ENCODE assay signal across 6 cellular contexts in genomic region chr11:336666-337002, GRCh38. TPM values are rescaled to one million over a fixed set of nuclear protein-coding genes. Genes with fewer than 3 reads are reported as not detected.
DNase-seq lines count a peak whose midpoint lies in the region; ATAC-seq and TF ChIP-seq lines count a peak whose summit lies in the region.

No MANE protein-coding gene starts in this region.

- H3K27me3 Mint-ChIP-seq in activated CD8-positive, alpha-beta T cell treated with anti-CD3 and anti-CD28 coated beads, Interleukin-2, amount 10 ng/mL, durations not matched to agents 7 days and 5 days (ENCODE audit: low read depth) = peaks cover 2% of the 10 kb centered on the region
- no peaks in the 10 kb centered on the region for H3K27me3 Mint-ChIP-seq in activated CD8-positive, alpha-beta T cell treated with anti-CD3 and anti-CD28 coated beads for 36 hours
- no peaks in the 10 kb centered on the region for H3K27me3 Mint-ChIP-seq in stimulated activated memory B cell treated with anti-CD40 and anti-IgM and Interleukin-4, amounts not matched to agents 10 μg/mL and 1 μg/mL and 100 μg/mL, for 72 hours

- 95% methylated on average over 3 of the region's 3 CpGs for WGBS in right lobe of liver (ENCODE audit: insufficient coverage, low coverage, low lambda C conversion rate, missing lambda C conversion rate)
- WGBS in thyroid gland, 2 donors = 71 to 90% methylated on average over 3 of the region's 3 CpGs

- H3K9me3 ChIP-seq in right lobe of liver (no peaks in the 10 kb centered on the region), thyroid gland (no peaks in the 10 kb centered on the region)

- peaks cover 52% of the 10 kb centered on the region for H3K4me1 Mint-ChIP-seq in activated CD8-positive, alpha-beta T cell treated with anti-CD3 and anti-CD28 coated beads, Interleukin-2, amount 10 ng/mL, durations not matched to agents 7 days and 5 days (ENCODE audit: low read depth)
- H3K4me1 Mint-ChIP-seq in activated CD8-positive, alpha-beta T cell treated with anti-CD3 and anti-CD28 coated beads for 36 hours (ENCODE audit: low read depth) = peaks cover 39% of the 10 kb centered on the region
- peaks cover 25% of the 10 kb centered on the region for H3K4me1 Mint-ChIP-seq in stimulated activated memory B cell treated with anti-CD40 and anti-IgM and Interleukin-4, amounts not matched to agents 10 μg/mL and 1 μg/mL and 100 μg/mL, for 72 hours

- no peak for TF ChIP-seq CTCF in activated CD8-positive, alpha-beta T cell treated with anti-CD3 and anti-CD28 coated beads for 36 hours (IDR thresholded peaks at IDR 0.05)
- TF ChIP-seq CTCF in right lobe of liver (IDR thresholded peaks at IDR 0.05) (no peak), thyroid gland (IDR thresholded peaks at IDR 0.05) (no peak)

- no peak for ATAC-seq in activated CD8-positive, alpha-beta T cell treated with anti-CD3 and anti-CD28 coated beads, Interleukin-2, amount 10 ng/mL, durations not matched to agents 7 days and 5 days
- ATAC-seq in activated CD8-positive, alpha-beta T cell treated with anti-CD3 and anti-CD28 coated beads for 36 hours = no peak
- no peak for ATAC-seq in right lobe of liver
- no peak for ATAC-seq in stimulated activated memory B cell treated with anti-CD40 and anti-IgM and Interleukin-4, amounts not matched to agents 10 μg/mL and 1 μg/mL and 100 μg/mL, for 72 hours
- ATAC-seq in GM21528 (IDR thresholded peaks at IDR 0.05; ENCODE audit: low FRiP score, unreplicated experiment) = no peak

- CTCF ChIA-PET in activated CD8-positive, alpha-beta T cell treated with anti-CD3 and anti-CD28 coated beads, Interleukin-2, amount 10 ng/mL, durations not matched to agents 7 days and 5 days (lab: Charles Lee) = no interaction called here
- CTCF ChIA-PET in activated CD8-positive, alpha-beta T cell treated with anti-CD3 and anti-CD28 coated beads for 36 hours (lab: Charles Lee) = no interaction called here

- peak overlapping the region; percentile 25 to 67 (median 53) for H3K27ac ChIP-seq in right lobe of liver
- H3K27ac ChIP-seq in thyroid gland = peak overlapping the region in 2 of 3 donors; percentile 52 to 63

- peaks cover 0 to 10% (median 0%) of the 10 kb centered on the region in 4 donors for H3K4me1 ChIP-seq in right lobe of liver
- H3K4me1 ChIP-seq in thyroid gland = peaks cover 0 to 11% of the 10 kb centered on the region in 2 donors

- POLR2A ChIA-PET in activated CD8-positive, alpha-beta T cell treated with anti-CD3 and anti-CD28 coated beads, Interleukin-2, amount 10 ng/mL, durations not matched to agents 7 days and 5 days (lab: Charles Lee) = no interaction called here
- POLR2A ChIA-PET in activated CD8-positive, alpha-beta T cell treated with anti-CD3 and anti-CD28 coated beads for 36 hours (lab: Charles Lee) = interaction anchor here (1.0 kb wide), 2 partner anchors 9 to 10 kb away, joined by 3 to 4 read pairs; no protein-coding TSS in a partner anchor

- H3K36me3 ChIP-seq in right lobe of liver = no peaks in the 10 kb centered on the region
- H3K36me3 ChIP-seq in thyroid gland = no peaks in the 10 kb centered on the region

- no peaks in the 10 kb centered on the region for H3K9me3 Mint-ChIP-seq in activated CD8-positive, alpha-beta T cell treated with anti-CD3 and anti-CD28 coated beads, Interleukin-2, amount 10 ng/mL, durations not matched to agents 7 days and 5 days (ENCODE audit: insufficient read depth)
- peaks cover 3% of the 10 kb centered on the region for H3K9me3 Mint-ChIP-seq in activated CD8-positive, alpha-beta T cell treated with anti-CD3 and anti-CD28 coated beads for 36 hours
- peaks cover 7% of the 10 kb centered on the region for H3K9me3 Mint-ChIP-seq in stimulated activated memory B cell treated with anti-CD40 and anti-IgM and Interleukin-4, amounts not matched to agents 10 μg/mL and 1 μg/mL and 100 μg/mL, for 72 hours

- no peak overlapping the region for H3K4me3 ChIP-seq in right lobe of liver
- no peak overlapping the region for H3K4me3 ChIP-seq in thyroid gland (replicated peaks in 1 of 3)

- H3K27ac Mint-ChIP-seq in activated CD8-positive, alpha-beta T cell treated with anti-CD3 and anti-CD28 coated beads, Interleukin-2, amount 10 ng/mL, durations not matched to agents 7 days and 5 days = peak overlapping the region; percentile 9
- no peak overlapping the region for H3K27ac Mint-ChIP-seq in activated CD8-positive, alpha-beta T cell treated with anti-CD3 and anti-CD28 coated beads for 36 hours
- no peak overlapping the region for H3K27ac Mint-ChIP-seq in stimulated activated memory B cell treated with anti-CD40 and anti-IgM and Interleukin-4, amounts not matched to agents 10 μg/mL and 1 μg/mL and 100 μg/mL, for 72 hours

- intact Hi-C loops in activated CD8-positive, alpha-beta T cell treated with anti-CD3 and anti-CD28 coated beads for 36 hours (cut with micrococcal nuclease) = no loop called here
- intact Hi-C loops in right lobe of liver (cut with DNase I) (no loop called here), thyroid gland (cut with DNase I) (no loop called here)

- no peak overlapping the region for H3K4me3 Mint-ChIP-seq in activated CD8-positive, alpha-beta T cell treated with anti-CD3 and anti-CD28 coated beads, Interleukin-2, amount 10 ng/mL, durations not matched to agents 7 days and 5 days
- H3K4me3 Mint-ChIP-seq in activated CD8-positive, alpha-beta T cell treated with anti-CD3 and anti-CD28 coated beads for 36 hours = no peak overlapping the region
- H3K4me3 Mint-ChIP-seq in stimulated activated memory B cell treated with anti-CD40 and anti-IgM and Interleukin-4, amounts not matched to agents 10 μg/mL and 1 μg/mL and 100 μg/mL, for 72 hours = no peak overlapping the region

- DNase-seq in activated CD8-positive, alpha-beta T cell treated with anti-CD3 and anti-CD28 coated beads, Interleukin-2, amount 10 ng/mL, durations not matched to agents 7 days and 5 days = no peak
- DNase-seq in activated CD8-positive, alpha-beta T cell treated with anti-CD3 and anti-CD28 coated beads for 36 hours = no peak
- DNase-seq in right lobe of liver = no peak
- no peak for DNase-seq in thyroid gland

- H3K27me3 ChIP-seq in right lobe of liver (no peaks in the 10 kb centered on the region), thyroid gland (no peaks in the 10 kb centered on the region)

- peaks cover 10% of the 10 kb centered on the region for H3K36me3 Mint-ChIP-seq in activated CD8-positive, alpha-beta T cell treated with anti-CD3 and anti-CD28 coated beads, Interleukin-2, amount 10 ng/mL, durations not matched to agents 7 days and 5 days (ENCODE audit: low read depth)
- H3K36me3 Mint-ChIP-seq in activated CD8-positive, alpha-beta T cell treated with anti-CD3 and anti-CD28 coated beads for 36 hours (ENCODE audit: low read depth) = peaks cover 1% of the 10 kb centered on the region
- H3K36me3 Mint-ChIP-seq in stimulated activated memory B cell treated with anti-CD40 and anti-IgM and Interleukin-4, amounts not matched to agents 10 μg/mL and 1 μg/mL and 100 μg/mL, for 72 hours = no peaks in the 10 kb centered on the region

- TF ChIP-seq POLR2A in right lobe of liver (IDR thresholded peaks at IDR 0.05) (no peak), thyroid gland (IDR thresholded peaks at IDR 0.05) (no peak)

RNA-seq across cellular contexts. Expression of gene IFITM3, which starts 16.0 kb away (rescaled TPM):
- total RNA-seq in activated CD8-positive, alpha-beta T cell treated with anti-CD3 and anti-CD28 coated beads, Interleukin-2, amount 10 ng/mL, durations not matched to agents 7 days and 5 days = 100 to 1,000 TPM; 174 to 182 TPM
- 10 to 100 TPM; 52.8 to 58.0 TPM for total RNA-seq in activated CD8-positive, alpha-beta T cell treated with anti-CD3 and anti-CD28 coated beads for 36 hours
- total RNA-seq in right lobe of liver (1,000 to 10,000 TPM in 1 of 6 experiments, 100 to 1,000 TPM in 5; 445 to 1,124 (median 694) TPM), thyroid gland (100 to 1,000 TPM; 140 to 300 (median 178) TPM)

RNA-seq across cellular contexts. Expression of gene IFITM1, which starts 22.8 kb away (rescaled TPM):
- total RNA-seq in activated CD8-positive, alpha-beta T cell treated with anti-CD3 and anti-CD28 coated beads, Interleukin-2, amount 10 ng/mL, durations not matched to agents 7 days and 5 days = 1,000 to 10,000 TPM; 1,265 to 1,278 TPM
- 100 to 1,000 TPM; 296 to 304 TPM for total RNA-seq in activated CD8-positive, alpha-beta T cell treated with anti-CD3 and anti-CD28 coated beads for 36 hours
- 100 to 1,000 TPM in 2 of 6 experiments, 10 to 100 TPM in 4; 15.7 to 159 (median 72.5) TPM for total RNA-seq in right lobe of liver
- 100 to 1,000 TPM in 3 of 4 donors, 10 to 100 TPM in 1; 94.3 to 163 (median 103) TPM for total RNA-seq in thyroid gland

RNA-seq across cellular contexts. Expression of gene IFITM2, which starts 29.0 kb away (rescaled TPM):
- 1,000 to 10,000 TPM; 2,197 to 2,304 TPM for total RNA-seq in activated CD8-positive, alpha-beta T cell treated with anti-CD3 and anti-CD28 coated beads, Interleukin-2, amount 10 ng/mL, durations not matched to agents 7 days and 5 days
- 100 to 1,000 TPM; 540 to 549 TPM for total RNA-seq in activated CD8-positive, alpha-beta T cell treated with anti-CD3 and anti-CD28 coated beads for 36 hours
- total RNA-seq in right lobe of liver (100 to 1,000 TPM; 157 to 624 (median 390) TPM), thyroid gland (100 to 1,000 TPM in 1 of 4 donors, 10 to 100 TPM in 3; 83.2 to 318 (median 92.9) TPM)

RNA-seq across cellular contexts. Expression of gene B4GALNT4, which starts 32.7 kb away (rescaled TPM):
- under 1 TPM; 0.26 to 0.52 TPM for total RNA-seq in activated CD8-positive, alpha-beta T cell treated with anti-CD3 and anti-CD28 coated beads, Interleukin-2, amount 10 ng/mL, durations not matched to agents 7 days and 5 days
- 1 to 10 TPM; 1.5 to 3.4 TPM for total RNA-seq in activated CD8-positive, alpha-beta T cell treated with anti-CD3 and anti-CD28 coated beads for 36 hours
- total RNA-seq in right lobe of liver = under 1 TPM in 2 of 6 experiments, not detected in 4; 0.05 to 0.07 TPM
- total RNA-seq in thyroid gland = 1 to 10 TPM in 1 of 4 donors, under 1 TPM in 1, not detected in 2; 0.98 to 1.2 TPM

RNA-seq across cellular contexts. Expression of gene IFITM5, which starts 37.3 kb away (rescaled TPM):
- not detected for total RNA-seq in activated CD8-positive, alpha-beta T cell treated with anti-CD3 and anti-CD28 coated beads, Interleukin-2, amount 10 ng/mL, durations not matched to agents 7 days and 5 days
- not detected for total RNA-seq in activated CD8-positive, alpha-beta T cell treated with anti-CD3 and anti-CD28 coated beads for 36 hours
- not detected for total RNA-seq in right lobe of liver
- total RNA-seq in thyroid gland = not detected

Comparison
In these comparisons a context has a peak if more than half of its experiments do, and no peak if none do; other contexts are left out.
1. RNA of gene IFITM1, which starts 22.8 kb away (total RNA-seq): 1,265 to 1,278 TPM in activated CD8-positive, alpha-beta T cell treated with anti-CD3 and anti-CD28 coated beads, Interleukin-2, amount 10 ng/mL, durations not matched to agents 7 days and 5 days; 296 to 304 TPM in activated CD8-positive, alpha-beta T cell treated with anti-CD3 and anti-CD28 coated beads for 36 hours, 94.3 to 163 TPM in thyroid gland and 15.7 to 159 TPM in right lobe of liver; every median in the first group is over 4 times any median in the second.